Comparison of ENCODE assay signal across 7 cellular contexts in genomic region chr6:102051720-102052119, GRCh38.
"Had no signal": no experiment of that assay in that cellular context is flagged by ENCODE, and none has a peak within 500 bp of the region (broad histone marks: within the 10 kb centered on the region; RNA-seq: fewer than 3 reads in every experiment).

No MANE protein-coding gene starts in this region.

- H3K4me3 ChIP-seq: GM23338, HAP-1 had no signal

- H3K36me3 ChIP-seq: HAP-1 had no signal

- H3K4me1 ChIP-seq: HAP-1 had no signal

- H3K4me2 ChIP-seq: GM23338 had no signal

- H3K9me3 ChIP-seq: HAP-1 had no signal

- H2AFZ ChIP-seq: GM23338 had no signal

- DNase-seq: GOT3, H7, H9, HCEC 1CT, HFFc6 had no signal
